Comparison of ENCODE assay signal across 20 cellular contexts in the genomic region with DNA sequence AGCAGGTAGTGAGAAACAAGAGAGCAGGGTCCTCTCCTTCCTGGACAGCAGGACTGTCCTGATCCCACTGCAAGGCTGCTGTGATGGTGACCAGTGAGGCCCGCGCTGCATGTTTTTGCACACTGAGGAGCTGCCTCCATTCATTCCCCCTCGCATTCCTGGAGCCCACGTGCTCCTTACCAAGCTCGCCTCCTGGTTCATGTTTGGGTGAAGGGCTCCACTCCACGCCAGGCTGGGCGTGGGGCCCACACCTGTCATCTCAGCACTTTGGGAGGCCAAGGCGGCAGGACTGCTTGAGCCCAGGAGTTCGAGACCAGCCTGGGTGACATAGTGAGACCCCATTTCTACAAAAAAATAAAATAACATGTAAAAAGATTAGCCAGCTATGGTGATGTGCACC.
"Had no signal": no experiment of that assay in that cellular context is flagged by ENCODE, and none has a peak within 500 bp of the region (broad histone marks: within the 10 kb centered on the region; RNA-seq: fewer than 3 reads in every experiment).

No MANE protein-coding gene starts in this region.

- H3K4me3 ChIP-seq: ascending aorta, left ventricle myocardium inferior, spleen had no signal

- H3K9me3 ChIP-seq: ascending aorta, left ventricle myocardium inferior, spleen had no signal

- H3K27ac ChIP-seq: ascending aorta, brain microvascular endothelial cell, left ventricle myocardium inferior, spleen had no signal

- H3K27me3 ChIP-seq: ascending aorta, brain microvascular endothelial cell, spleen had no signal

- ATAC-seq: activated naive CD4-positive, alpha-beta T cell treated with anti-CD3 and anti-CD28 coated beads, Interleukin-2, amount 50 U/mL, for 72 hours; effector memory CD8-positive, alpha-beta T cell; esophagus mucosa; T-cell had no signal

- DNase-seq: activated CD4-positive, alpha-beta T cell treated with anti-CD3 and anti-CD28 coated beads for 1 hour; activated CD4-positive, alpha-beta T cell treated with anti-CD3 and anti-CD28 coated beads, Interleukin-2, amount 50 U/mL, for 1 hour; activated T-cell treated with anti-CD3 and anti-CD28 coated beads, Interleukin-2, amount 50 U/mL, for 1 hour; brain microvascular endothelial cell; central memory CD4-positive, alpha-beta T cell; effector memory CD8-positive, alpha-beta T cell; foreskin melanocyte; hippocampal formation; kidney glomerular epithelial cell; left ventricle myocardium inferior; mesenchymal stem cell; spleen; stimulated activated CD4-positive, alpha-beta T cell treated with anti-CD3 and anti-CD28 coated beads, Interleukin-4, amount 100 ng/mL, for 1 hour; stimulated activated naive CD4-positive, alpha-beta T cell treated with Interleukin-2 at 50 U/mL for 16 hours; T-cell had no signal

- FAIRE-seq: endothelial cell of umbilical vein, TTC549 had no signal

- H3K4me1 ChIP-seq: ascending aorta, left ventricle myocardium inferior, spleen had no signal
